9 cellular contexts compared by ENCODE assay signal in genomic region chr11:7688238-7688826, GRCh38. TPM values are rescaled to one million over a fixed set of nuclear protein-coding genes. Genes with fewer than 3 reads are reported as not detected.
DNase-seq lines count a peak whose midpoint lies in the region; ATAC-seq and TF ChIP-seq lines count a peak whose summit lies in the region.
"Had no signal": no experiment of that assay in that cellular context is flagged by ENCODE, and none has a peak within 500 bp of the region (broad histone marks: within the 10 kb centered on the region; RNA-seq: fewer than 3 reads in every experiment).

No MANE protein-coding gene starts in this region.

- no peaks in the 10 kb centered on the region for H3K36me3 Mint-ChIP-seq in CD4-positive, alpha-beta T cell (ENCODE audit: low read depth)

- DNase-seq in CD4-positive, alpha-beta T cell: no peak
- DNase-seq in KG1 (lab: John Stamatoyannopoulos, UW) (peak; percentile 6), adrenal gland (peak in 1 of 7 donors; percentile 21), kidney tubule cell (ENCODE audit: low spot score) (peak; percentile 42), GM19238 (ENCODE audit: insufficient read length, low spot score) (no peak), NCI-H1436 (lab: John Stamatoyannopoulos, UW) (no peak)
- DNase-seq in NK-92 treated with Interleukin-12 subunit alpha and Interleukin-12 subunit beta, amount 100 ng/mL, for 24 hours (lab: John Stamatoyannopoulos, UW): no peak

- ATAC-seq in CD4-positive, alpha-beta T cell (ENCODE audit: poor library complexity): peak; percentile 51
- ATAC-seq in GM19023 (IDR thresholded peaks at IDR 0.05; ENCODE audit: unreplicated experiment): peak; percentile 54
- ATAC-seq: stimulated activated naive CD8-positive, alpha-beta T cell treated with anti-CD3 and anti-CD28 coated beads, Interleukin-15, amount 100 ng/mL, for 72 hours had no signal

- no peak overlapping the region for H3K4me3 ChIP-seq in adrenal gland

- peaks cover 47% of the 10 kb centered on the region for H3K27me3 Mint-ChIP-seq in CD4-positive, alpha-beta T cell

- intact Hi-C loops in CD4-positive, alpha-beta T cell (cut with DNase I, micrococcal nuclease): loop anchor here in 1 of 2 experiments (5.0 kb wide), 1 partner anchor 116 kb away; no protein-coding TSS in a partner anchor
- intact Hi-C loops in adrenal gland (cut with DNase I): no loop called here

- WGBS in adrenal gland, 4 donors: 9 to 12% (median 10%) methylated on average over 4 of the region's 4 CpGs

- no peaks in the 10 kb centered on the region for H3K9me3 Mint-ChIP-seq in CD4-positive, alpha-beta T cell
- H3K9me3 Mint-ChIP-seq: stimulated activated naive CD8-positive, alpha-beta T cell treated with anti-CD3 and anti-CD28 coated beads, Interleukin-15, amount 100 ng/mL, for 72 hours had no signal

- no peak for TF ChIP-seq POLR2A in adrenal gland (IDR thresholded peaks at IDR 0.05)

- H3K4me1 Mint-ChIP-seq in CD4-positive, alpha-beta T cell (ENCODE audit: low read depth): no peaks in the 10 kb centered on the region

- POLR2A ChIA-PET in CD4-positive, alpha-beta T cell (lab: Charles Lee): no interaction called here

- CTCF ChIA-PET in CD4-positive, alpha-beta T cell (lab: Charles Lee): interaction anchor here (1.2 to 1.5 kb wide), 2 partner anchors 11 to 18 kb away, joined by 3 read pairs; no protein-coding TSS in a partner anchor

- no peaks in the 10 kb centered on the region for H3K36me3 ChIP-seq in adrenal gland (replicated peaks in 1 of 2)

- no peak overlapping the region for H3K27ac ChIP-seq in CD4-positive, alpha-beta T cell (ENCODE audit: low read depth, low read length)
- no peak overlapping the region for H3K27ac ChIP-seq in adrenal gland

- H3K27ac Mint-ChIP-seq in CD4-positive, alpha-beta T cell: no peak overlapping the region
- H3K27ac Mint-ChIP-seq: stimulated activated naive CD8-positive, alpha-beta T cell treated with anti-CD3 and anti-CD28 coated beads, Interleukin-15, amount 100 ng/mL, for 72 hours had no signal

- H3K4me3 Mint-ChIP-seq in CD4-positive, alpha-beta T cell: no peak overlapping the region
- H3K4me3 Mint-ChIP-seq: stimulated activated naive CD8-positive, alpha-beta T cell treated with anti-CD3 and anti-CD28 coated beads, Interleukin-15, amount 100 ng/mL, for 72 hours had no signal

- TF ChIP-seq CTCF in CD4-positive, alpha-beta T cell (IDR thresholded peaks at IDR 0.05): peak; percentile 89
- TF ChIP-seq CTCF in adrenal gland (IDR thresholded peaks at IDR 0.05): peak; percentile 63 to 81 (median 66)

- H3K27me3 ChIP-seq in CD4-positive, alpha-beta T cell (ENCODE audit: control insufficient read depth, insufficient read depth, low read length): peaks cover 28% of the 10 kb centered on the region
- H3K27me3 ChIP-seq in adrenal gland: no peaks in the 10 kb centered on the region

- no peaks in the 10 kb centered on the region for H3K4me1 ChIP-seq in adrenal gland (replicated peaks in 1 of 2)

- no peaks in the 10 kb centered on the region for H3K9me3 ChIP-seq in CD4-positive, alpha-beta T cell (ENCODE audit: control insufficient read depth, low read length)
- H3K9me3 ChIP-seq in adrenal gland (replicated peaks in 1 of 3): no peaks in the 10 kb centered on the region

RNA-seq across cellular contexts. Expression of gene CYB5R2, which starts 15.0 kb away (rescaled TPM):
- total RNA-seq in CD4-positive, alpha-beta T cell: not detected
- 1 to 10 TPM; 1.6 to 6.5 (median 3.6) TPM for total RNA-seq in adrenal gland
- polyA plus RNA-seq in adrenal gland: 1 to 10 TPM; 4.3 to 9.7 (median 7.4) TPM

RNA-seq across cellular contexts. Expression of gene OVCH2, which starts 17.9 kb away (rescaled TPM):
- not detected for total RNA-seq in CD4-positive, alpha-beta T cell
- not detected for total RNA-seq in adrenal gland
- polyA plus RNA-seq in adrenal gland: not detected

Comparison
In these comparisons a context has a peak if more than half of its experiments do, and no peak if none do; other contexts are left out.
1. DNase-seq: peak in KG1 (single experiment) and kidney tubule cell (single experiment); none in CD4-positive, alpha-beta T cell (0 of 10), GM19238 (single experiment), NK-92 treated with Interleukin-12 subunit alpha and Interleukin-12 subunit beta, amount 100 ng/mL, for 24 hours (single experiment) and NCI-H1436 (single experiment).